In the genomic region with DNA sequence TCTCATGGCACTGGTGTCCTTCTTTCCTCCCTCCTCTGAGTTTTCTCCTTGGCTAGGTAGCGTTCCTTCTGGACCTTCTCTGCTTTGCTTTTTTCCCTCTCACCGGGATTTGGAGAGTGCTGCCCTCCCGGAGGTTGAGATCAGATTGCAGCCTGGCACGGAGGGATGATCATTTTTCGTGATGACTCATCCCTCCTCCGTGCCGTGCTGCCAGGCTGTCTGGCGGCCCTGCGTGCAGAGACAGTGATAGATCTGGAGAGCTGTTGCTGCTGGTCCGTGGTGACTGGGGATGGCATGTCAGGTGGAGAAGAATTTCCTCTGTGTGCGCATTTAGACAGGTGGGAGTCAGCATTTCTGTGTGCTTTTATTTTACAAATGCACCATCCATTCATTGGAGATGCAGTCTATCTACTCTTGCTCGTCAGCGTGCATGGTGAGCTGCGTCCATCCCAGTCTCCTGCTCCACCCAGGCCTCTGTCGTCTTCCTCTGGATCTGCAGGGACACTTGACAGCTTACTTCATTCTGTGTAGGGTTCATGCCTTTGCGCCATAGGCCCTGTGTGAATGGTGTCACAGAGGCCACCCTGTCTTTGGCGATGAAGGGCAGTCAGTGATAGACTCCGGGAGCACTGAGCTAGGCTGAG, we compare ENCODE assay signal across 1 cellular context.
TF ChIP-seq lines count a peak whose summit lies in the region.

No MANE protein-coding gene starts in this region.

TF ChIP-seq in HepG2, 621 proteins besides CTCF, POLR2A, EP300 and RAD21 (continued from another document):
- no peak for TF ChIP-seq SETDB1 (CRISPR knock-in tag; IDR thresholded peaks at IDR 0.05; ENCODE audit: borderline replicate concordance)
- TF ChIP-seq MBD4 (IDR thresholded peaks at IDR 0.05; ENCODE audit: borderline replicate concordance, low read length): no peak
- no peak for TF ChIP-seq BHLHE40 (IDR thresholded peaks at IDR 0.05; ENCODE audit: low read length)
- TF ChIP-seq ZNF430 (CRISPR knock-in tag; IDR thresholded peaks at IDR 0.05): no peak
- no peak for TF ChIP-seq ZNF547 (CRISPR knock-in tag; IDR thresholded peaks at IDR 0.05)
- no peak for TF ChIP-seq SMYD3 (CRISPR knock-in tag; IDR thresholded peaks at IDR 0.05)
- no peak for TF ChIP-seq SIN3B (IDR thresholded peaks at IDR 0.05; ENCODE audit: low read length)
- TF ChIP-seq ZBTB38 (CRISPR knock-in tag; IDR thresholded peaks at IDR 0.05): no peak
- TF ChIP-seq ZNF3 (CRISPR knock-in tag; IDR thresholded peaks at IDR 0.05): no peak
- TF ChIP-seq ISL2 (CRISPR knock-in tag; IDR thresholded peaks at IDR 0.05): no peak
- TF ChIP-seq SYNCRIP (IDR thresholded peaks at IDR 0.05; ENCODE audit: insufficient read depth, low read depth, low read length): no peak
